In the genomic region with DNA sequence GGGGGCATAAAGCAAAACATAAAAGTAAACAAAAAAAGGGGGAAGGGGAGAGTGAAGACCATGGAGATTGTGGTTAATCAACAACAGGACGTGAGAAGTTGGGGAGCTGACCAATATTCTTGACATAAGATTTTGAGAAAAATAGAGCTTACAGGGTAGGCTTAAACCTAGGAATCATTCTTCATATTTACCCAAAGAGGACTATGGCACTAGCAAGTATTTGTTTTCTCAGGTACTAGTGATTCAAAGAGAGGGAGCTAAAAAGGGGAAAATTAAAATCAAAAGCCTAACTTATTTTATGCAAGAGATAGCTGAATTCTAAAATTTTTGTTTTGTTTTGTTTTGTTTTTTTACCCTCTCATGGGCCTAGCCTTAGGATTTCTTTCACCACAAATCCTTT, we compare ENCODE assay signal across 22 cellular contexts.
"Had no signal": no experiment of that assay in that cellular context is flagged by ENCODE, and none has a peak within 500 bp of the region (broad histone marks: within the 10 kb centered on the region; RNA-seq: fewer than 3 reads in every experiment).

No MANE protein-coding gene starts in this region.

- H3K4me3 Mint-ChIP-seq: IgD-negative memory B cell had no signal

- H3K4me3 ChIP-seq: K562, SJCRH30 had no signal

- DNase-seq: Kasumi-1, MM.1S, NCI-H1092 treated with DMSO at 0.1 percent for 48 hours, NCI-H1436, NCI-H187, NCI-H2029, NCI-H2081 treated with DMSO at 0.1 percent for 48 hours, NCI-H2171, NCI-H226, NCI-H446, NCI-H510A, NCI-H524 treated with DMSO at 0.1 percent for 48 hours, NCI-H69, PC-3, SHP77 treated with DMSO at 0.1 percent for 48 hours had no signal

- H3K9me3 ChIP-seq: SJCRH30 had no signal

- ATAC-seq: K562, Panc1, PC-3, Right ventricle myocardium inferior, SK-N-SH treated with all-trans-retinoic acid at 6 μM for 48 hours had no signal

- H3K4me2 ChIP-seq: KMS-11 had no signal

- H3K27ac Mint-ChIP-seq: IgD-negative memory B cell had no signal

- H3K36me3 ChIP-seq: SJCRH30 had no signal

- H3K27me3 ChIP-seq: SJCRH30 had no signal

- H3K27ac ChIP-seq: KMS-11, SJCRH30 had no signal

- H3K4me1 ChIP-seq: SJCRH30 had no signal

- H3K9me3 Mint-ChIP-seq: IgD-negative memory B cell had no signal
